Comparison of ENCODE assay signal across 8 cellular contexts in genomic region chr3:190883973-190884832, GRCh38. TPM values are rescaled to one million over a fixed set of nuclear protein-coding genes. Genes with fewer than 3 reads are reported as not detected.
DNase-seq lines count a peak whose midpoint lies in the region; ATAC-seq, FAIRE-seq and TF ChIP-seq lines count a peak whose summit lies in the region.

No MANE protein-coding gene starts in this region.

- no peaks in the 10 kb centered on the region for H3K4me1 ChIP-seq in cardiac muscle cell (ENCODE audit: low read depth)
- no peaks in the 10 kb centered on the region for H3K4me1 ChIP-seq in uterus

- intact Hi-C loops in cardiac septum (cut with DNase I): loop anchor here (5.0 kb wide), 1 partner anchor 168 kb away; no protein-coding TSS in a partner anchor
- intact Hi-C loops in uterus (cut with DNase I; ENCODE audit: low total_unique reads): no loop called here

- no peaks in the 10 kb centered on the region for H3K9me3 ChIP-seq in cardiac muscle cell (ENCODE audit: low read depth)
- no peaks in the 10 kb centered on the region for H3K9me3 ChIP-seq in uterus

- in situ Hi-C loops in KBM-7 (cut with MboI; ENCODE audit: low pct_unique_long_range_greater_than_20kb, low sequenced_read_pairs): no loop called here

- H3K4me3 ChIP-seq in cardiac muscle cell (no peak overlapping the region), uterus (no peak overlapping the region)

- TF ChIP-seq POLR2A in uterus (IDR thresholded peaks at IDR 0.05): no peak

- DNase-seq in cardiac muscle cell (ENCODE audit: low read depth in 1 of 2, low spot score in 1 of 2) (peak; percentile 68 to 72), cardiac septum (ENCODE audit: low spot score) (no peak), KBM-7 (peak; percentile 61), OCI-M1 (lab: John Stamatoyannopoulos, UW) (peak; percentile 81), lung microvascular endothelial cell (ENCODE audit: low read depth in 2 of 2) (peak; percentile 58 to 65), uterus (peak; percentile 18 to 31)

- H3K36me3 ChIP-seq in cardiac muscle cell (no peaks in the 10 kb centered on the region), uterus (no peaks in the 10 kb centered on the region)

- H3K27ac ChIP-seq in cardiac muscle cell (no peak overlapping the region), uterus (no peak overlapping the region)

- H3K27me3 ChIP-seq in cardiac muscle cell (no peaks in the 10 kb centered on the region), uterus (no peaks in the 10 kb centered on the region)

- TF ChIP-seq CTCF in cardiac muscle cell (IDR thresholded peaks at IDR 0.05; ENCODE audit: low read depth, low read length) (peak; percentile 93), uterus (IDR thresholded peaks at IDR 0.05) (peak; percentile 53 to 73 (median 60))

- peak; percentile 33 for FAIRE-seq in colon (lab: Jason Lieb, UNC)

- peak; percentile 75 for ATAC-seq in GM21825 (IDR thresholded peaks at IDR 0.05; ENCODE audit: unreplicated experiment)

RNA-seq across cellular contexts. Expression of gene GMNC, which starts 21.7 kb away (rescaled TPM):
- not detected in 2 replicates for total RNA-seq in cardiac muscle cell
- not detected in 2 replicates for polyA plus RNA-seq in cardiac muscle cell
- total RNA-seq in cardiac septum: 0.19 TPM
- 0.22 TPM in 1 of 2 replicates, not detected in the other for total RNA-seq in lung microvascular endothelial cell
- 1 to 10 TPM in 1 of 4 donors, under 1 TPM in 2, not detected in 1; 0.64 to 2.6 (median 0.88) TPM for total RNA-seq in uterus
